In genomic region chr16:76665571-76666275, GRCh38 we compare ENCODE assay signal across 23 cellular contexts.
DNase-seq lines count a peak whose midpoint lies in the region; ATAC-seq and TF ChIP-seq lines count a peak whose summit lies in the region.
"Had no signal": no experiment of that assay in that cellular context is flagged by ENCODE, and none has a peak within 500 bp of the region (broad histone marks: within the 10 kb centered on the region; RNA-seq: fewer than 3 reads in every experiment).

No MANE protein-coding gene starts in this region.

- no peak for ATAC-seq in Right ventricle myocardium superior (ENCODE audit: poor library complexity)
- ATAC-seq: activated CD8-positive, alpha-beta T cell treated with anti-CD3 and anti-CD28 coated beads for 36 hours; foreskin keratinocyte; T-helper 17 cell had no signal

- no peaks in the 10 kb centered on the region for H3K4me1 Mint-ChIP-seq in activated CD4-positive, alpha-beta memory T cell treated with anti-CD3 and anti-CD28 coated beads, Interleukin-2, amount 10 ng/mL, durations not matched to agents 7 days and 5 days
- H3K4me1 Mint-ChIP-seq: activated naive CD4-positive, alpha-beta T cell treated with anti-CD3 and anti-CD28 coated beads, Interleukin-2, amount 50 U/mL, for 24 hours; T-helper 17 cell had no signal

- no peaks in the 10 kb centered on the region for H3K36me3 ChIP-seq in left ventricle myocardium inferior
- H3K36me3 ChIP-seq: prostate gland had no signal

- H3K9me3 Mint-ChIP-seq in activated CD4-positive, alpha-beta memory T cell treated with anti-CD3 and anti-CD28 coated beads, Interleukin-2, amount 10 ng/mL, durations not matched to agents 7 days and 5 days, result no peaks in the 10 kb centered on the region
- H3K9me3 Mint-ChIP-seq: activated naive CD4-positive, alpha-beta T cell treated with anti-CD3 and anti-CD28 coated beads, Interleukin-2, amount 50 U/mL, for 24 hours; activated T-helper 2 cell treated with anti-CD3 and anti-CD28 coated beads, Interferon-gamma antibody, Interleukin-2, Interleukin-4, amounts not matched to agents 10 μg/mL and 5 μg/mL and 100 μg/mL, durations not matched to agents 14 hours and 24 hours and 36 hours had no signal

- H3K36me3 Mint-ChIP-seq in activated CD4-positive, alpha-beta memory T cell treated with anti-CD3 and anti-CD28 coated beads, Interleukin-2, amount 10 ng/mL, durations not matched to agents 7 days and 5 days (ENCODE audit: low read depth), result no peaks in the 10 kb centered on the region
- H3K36me3 Mint-ChIP-seq: activated naive CD4-positive, alpha-beta T cell treated with anti-CD3 and anti-CD28 coated beads, Interleukin-2, amount 50 U/mL, for 24 hours had no signal

- H3K27me3 Mint-ChIP-seq in activated CD4-positive, alpha-beta memory T cell treated with anti-CD3 and anti-CD28 coated beads, Interleukin-2, amount 10 ng/mL, durations not matched to agents 7 days and 5 days, result no peaks in the 10 kb centered on the region
- H3K27me3 Mint-ChIP-seq: activated CD8-positive, alpha-beta T cell treated with anti-CD3 and anti-CD28 coated beads for 36 hours; activated naive CD4-positive, alpha-beta T cell treated with anti-CD3 and anti-CD28 coated beads, Interleukin-2, amount 50 U/mL, for 24 hours; T-helper 17 cell had no signal

- peak; percentile 24 for TF ChIP-seq CTCF in left ventricle myocardium inferior (IDR thresholded peaks at IDR 0.05; ENCODE audit: borderline replicate concordance)

- no peak overlapping the region for H3K27ac Mint-ChIP-seq in activated CD4-positive, alpha-beta memory T cell treated with anti-CD3 and anti-CD28 coated beads, Interleukin-2, amount 10 ng/mL, durations not matched to agents 7 days and 5 days
- H3K27ac Mint-ChIP-seq: activated CD8-positive, alpha-beta T cell treated with anti-CD3 and anti-CD28 coated beads for 36 hours; activated naive CD4-positive, alpha-beta T cell treated with anti-CD3 and anti-CD28 coated beads, Interleukin-2, amount 50 U/mL, for 24 hours; activated T-helper 2 cell treated with anti-CD3 and anti-CD28 coated beads, Interferon-gamma antibody, Interleukin-2, Interleukin-4, amounts not matched to agents 10 μg/mL and 5 μg/mL and 100 μg/mL, durations not matched to agents 14 hours and 24 hours and 36 hours; T-helper 17 cell had no signal

- H3K9me3 ChIP-seq in left ventricle myocardium inferior (replicated peaks), result no peaks in the 10 kb centered on the region
- H3K9me3 ChIP-seq: prostate gland had no signal

- H3K4me3 ChIP-seq in left ventricle myocardium inferior, result no peak overlapping the region
- H3K4me3 ChIP-seq: prostate gland had no signal

- no peak for DNase-seq in left ventricle myocardium inferior
- no peak for DNase-seq in Right ventricle myocardium superior
- DNase-seq in RKO (ENCODE audit: low spot score), result peak; percentile 5
- peak; percentile 2 for DNase-seq in iris pigment epithelial cell (ENCODE audit: low read depth)
- DNase-seq in NCI-H187 (lab: John Stamatoyannopoulos, UW), result no peak
- no peak for DNase-seq in activated T-cell treated with anti-CD3 and anti-CD28 coated beads, Interleukin-2, amount 50 U/mL, for 48 hours
- DNase-seq in activated CD4-positive, alpha-beta memory T cell treated with anti-CD3 and anti-CD28 coated beads, Interleukin-2, amount 10 ng/mL, durations not matched to agents 7 days and 5 days, result no peak
- no peak for DNase-seq in cortex of kidney (lab: John Stamatoyannopoulos, UW)
- DNase-seq: activated CD4-positive, CD25-positive, alpha-beta regulatory T cell treated with anti-CD3 and anti-CD28 coated beads, Interleukin-2, amount 50 U/mL, for 72 hours; activated CD8-positive, alpha-beta T cell treated with anti-CD3 and anti-CD28 coated beads for 36 hours; effector CD8-positive, alpha-beta T cell; foreskin keratinocyte; GF-D8; mesenchymal stem cell; MM.1S; NCI-H1436 treated with DMSO at 0.1 percent for 48 hours; NCI-H2171 treated with DMSO at 0.1 percent for 48 hours; NCI-H524; stimulated activated naive CD4-positive, alpha-beta T cell treated with Interleukin-2 at 50 U/mL for 16 hours; T-helper 17 cell had no signal

- no peak overlapping the region for H3K27ac ChIP-seq in left ventricle myocardium inferior (replicated peaks)
- H3K27ac ChIP-seq: foreskin keratinocyte, prostate gland had no signal

- H3K4me3 Mint-ChIP-seq in activated CD4-positive, alpha-beta memory T cell treated with anti-CD3 and anti-CD28 coated beads, Interleukin-2, amount 10 ng/mL, durations not matched to agents 7 days and 5 days, result no peak overlapping the region
- H3K4me3 Mint-ChIP-seq: activated CD8-positive, alpha-beta T cell treated with anti-CD3 and anti-CD28 coated beads for 36 hours; activated naive CD4-positive, alpha-beta T cell treated with anti-CD3 and anti-CD28 coated beads, Interleukin-2, amount 50 U/mL, for 24 hours; T-helper 17 cell had no signal

- H3K4me1 ChIP-seq in left ventricle myocardium inferior, result no peaks in the 10 kb centered on the region
- H3K4me1 ChIP-seq: foreskin keratinocyte, prostate gland had no signal

- POLR2A ChIA-PET in activated CD4-positive, alpha-beta memory T cell treated with anti-CD3 and anti-CD28 coated beads, Interleukin-2, amount 10 ng/mL, durations not matched to agents 7 days and 5 days (lab: Charles Lee), result no interaction called here

- H3K27me3 ChIP-seq in left ventricle myocardium inferior (ENCODE audit: low read depth), result no peaks in the 10 kb centered on the region
- H3K27me3 ChIP-seq: foreskin keratinocyte had no signal

- CTCF ChIA-PET in activated CD4-positive, alpha-beta memory T cell treated with anti-CD3 and anti-CD28 coated beads, Interleukin-2, amount 10 ng/mL, durations not matched to agents 7 days and 5 days (lab: Charles Lee), result no interaction called here

- intact Hi-C loops in left ventricle myocardium inferior (cut with micrococcal nuclease), result loop anchor here (10.0 kb wide), 1 partner anchor 509 kb away; no protein-coding TSS in a partner anchor
- intact Hi-C loops in Right ventricle myocardium superior (cut with DNase I), result no loop called here

Comparison
In these comparisons a context has a peak if more than half of its experiments do, and no peak if none do; other contexts are left out.
1. DNase-seq: peak in RKO (single experiment) and iris pigment epithelial cell (single experiment); none in left ventricle myocardium inferior (single experiment), Right ventricle myocardium superior (single experiment), NCI-H187 (0 of 2), activated T-cell treated with anti-CD3 and anti-CD28 coated beads, Interleukin-2, amount 50 U/mL, for 48 hours (0 of 2), activated CD4-positive, alpha-beta memory T cell treated with anti-CD3 and anti-CD28 coated beads, Interleukin-2, amount 10 ng/mL, durations not matched to agents 7 days and 5 days (single experiment) and cortex of kidney (single experiment).